In genomic region chr19:55623130-55623868, GRCh38 we compare ENCODE assay signal across 10 cellular contexts. TPM values are rescaled to one million over a fixed set of nuclear protein-coding genes. Genes with fewer than 3 reads are reported as not detected.
DNase-seq lines count a peak whose midpoint lies in the region; ATAC-seq and TF ChIP-seq lines count a peak whose summit lies in the region.
"Had no signal": no experiment of that assay in that cellular context is flagged by ENCODE, and none has a peak within 500 bp of the region (broad histone marks: within the 10 kb centered on the region; RNA-seq: fewer than 3 reads in every experiment).

No MANE protein-coding gene starts in this region.

- intact Hi-C loops in stomach (cut with DNase I; ENCODE audit: low total_unique reads): no loop called here

- H3K27ac Mint-ChIP-seq in activated T-cell treated with anti-CD3 and anti-CD28 coated beads, Interleukin-2, amount 50 U/mL, for 24 hours: peak overlapping the region; percentile 98
- H3K27ac Mint-ChIP-seq in WTC11: peak overlapping the region; percentile 11; the same call in 1 of the 2 replicates

- H3K9ac ChIP-seq in iPS-18a (ENCODE audit: low read length): no peak overlapping the region

- ATAC-seq in WTC11: no peak

- H3K36me3 ChIP-seq in iPS-18a (ENCODE audit: control insufficient read depth, low read depth, low read length): no peaks in the 10 kb centered on the region
- H3K36me3 ChIP-seq in stomach: peaks cover 6 to 26% (median 21%) of the 10 kb centered on the region in 4 donors

- H3K9me3 Mint-ChIP-seq in activated T-cell treated with anti-CD3 and anti-CD28 coated beads, Interleukin-2, amount 50 U/mL, for 24 hours: no peaks in the 10 kb centered on the region
- 0 out of 2 replicates have a peak, but pooled peaks cover 3% of the 10 kb centered on the region for H3K9me3 Mint-ChIP-seq in WTC11

- in situ Hi-C loops in GM13976 (cut with MboI; ENCODE audit: low sequenced_read_pairs, unreplicated experiment): no loop called here

- H3K27me3 ChIP-seq in iPS-18a (ENCODE audit: control insufficient read depth, insufficient read depth, low read length) (no peaks in the 10 kb centered on the region), stomach (no peaks in the 10 kb centered on the region)
- H3K27me3 ChIP-seq: foreskin keratinocyte, pancreas had no signal

- no peak for TF ChIP-seq POLR2A in stomach (IDR thresholded peaks at IDR 0.05)

- peaks cover 55% of the 10 kb centered on the region for H3K4me1 Mint-ChIP-seq in activated T-cell treated with anti-CD3 and anti-CD28 coated beads, Interleukin-2, amount 50 U/mL, for 24 hours (ENCODE audit: low read depth)
- H3K4me1 Mint-ChIP-seq in WTC11: peaks cover 15% of the 10 kb centered on the region

- H3K36me3 Mint-ChIP-seq in activated T-cell treated with anti-CD3 and anti-CD28 coated beads, Interleukin-2, amount 50 U/mL, for 24 hours (ENCODE audit: low read depth): peaks cover 18% of the 10 kb centered on the region
- peaks cover 11% of the 10 kb centered on the region for H3K36me3 Mint-ChIP-seq in WTC11

- CTCF ChIA-PET in WTC11 (lab: Charles Lee): interaction anchor here (0.8 to 2.7 kb wide), 6 partner anchors 9 to 80 kb away, joined by 3 to 34 read pairs (median 8); partner anchors contain the start of genes FIZ1 and ZNF865

- H3K4me3 ChIP-seq in iPS-18a (ENCODE audit: low read length) (peak overlapping the region; percentile 50), stomach (peak overlapping the region in 1 of 4 donors; percentile 48)

- H3K27ac ChIP-seq in iPS-18a (ENCODE audit: low read length): no peak overlapping the region
- H3K27ac ChIP-seq in stomach: peak overlapping the region in 3 of 5 donors; percentile 96 to 97 (median 97)
- H3K27ac ChIP-seq: foreskin keratinocyte had no signal

- no peak for DNase-seq in activated T-cell treated with anti-CD3 and anti-CD28 coated beads, Interleukin-2, amount 50 U/mL, for 24 hours
- no peak for DNase-seq in activated T-cell treated with anti-CD3 and anti-CD28 coated beads, Interleukin-2, amount 50 U/mL, for 48 hours
- no peak for DNase-seq in WTC11 (ENCODE audit: low spot score)
- DNase-seq in stomach: no peak
- DNase-seq in stimulated activated naive CD4-positive, alpha-beta T cell treated with Interleukin-2 at 50 U/mL for 16 hours (lab: John Stamatoyannopoulos, UW): no peak
- DNase-seq in KG1 (lab: John Stamatoyannopoulos, UW): no peak
- DNase-seq in GM13976 (ENCODE audit: low spot score): no peak
- DNase-seq: foreskin keratinocyte had no signal

- H3K27me3 Mint-ChIP-seq in activated T-cell treated with anti-CD3 and anti-CD28 coated beads, Interleukin-2, amount 50 U/mL, for 24 hours: peaks cover 5% of the 10 kb centered on the region
- peaks cover 15% of the 10 kb centered on the region for H3K27me3 Mint-ChIP-seq in WTC11 (ENCODE audit: low read depth)

- peak overlapping the region; percentile 84 for H3K4me3 Mint-ChIP-seq in activated T-cell treated with anti-CD3 and anti-CD28 coated beads, Interleukin-2, amount 50 U/mL, for 24 hours
- H3K4me3 Mint-ChIP-seq in WTC11: peak overlapping the region; percentile 76

- no peak for TF ChIP-seq CTCF in WTC11 (IDR thresholded peaks at IDR 0.05)
- TF ChIP-seq CTCF in stomach (IDR thresholded peaks at IDR 0.05): no peak
- no peak for TF ChIP-seq CTCF in GM13976 (IDR thresholded peaks at IDR 0.05; ENCODE audit: borderline replicate concordance, control extremely low read depth, extremely low read depth, insufficient read depth, missing control alignments)

- H3K4me1 ChIP-seq in iPS-18a (ENCODE audit: control insufficient read depth, low read depth, low read length): no peaks in the 10 kb centered on the region
- peaks cover 11 to 51% (median 23%) of the 10 kb centered on the region in 4 donors for H3K4me1 ChIP-seq in stomach
- H3K4me1 ChIP-seq: foreskin keratinocyte had no signal

- 72 to 79% (median 75%) methylated on average over 12 of the region's 12 CpGs for WGBS in stomach, 5 donors

- POLR2A ChIA-PET in WTC11 (lab: Charles Lee): interaction anchor here (1.5 to 2.6 kb wide), 2 partner anchors 17 to 19 kb away, joined by 6 to 10 read pairs; no protein-coding TSS in a partner anchor

- H3K9me3 ChIP-seq in iPS-18a (ENCODE audit: control insufficient read depth, low read depth, low read length) (no peaks in the 10 kb centered on the region), stomach (no peaks in the 10 kb centered on the region)
- H3K9me3 ChIP-seq: pancreas had no signal

- no peak for TF ChIP-seq EP300 in stomach (IDR thresholded peaks at IDR 0.05)

TF ChIP-seq in WTC11, 78 proteins besides CTCF, POLR2A, EP300 and RAD21:
- TF ChIP-seq GABPB1 (CRISPR knock-in tag; IDR thresholded peaks at IDR 0.05) (no peak), SP1 (CRISPR knock-in tag; conservative IDR thresholded peaks at IDR 0.05) (no peak), PRRX2 (CRISPR knock-in tag; IDR thresholded peaks at IDR 0.05) (no peak)
TF ChIP-seq in WTC11: peak in this region for 0.

RNA-seq across cellular contexts. Expression of gene ZNF784, which starts 1.1 kb away (rescaled TPM):
- total RNA-seq in WTC11 (2021): 9.9 to 12.1 TPM (median 11.4 TPM) in 3 replicates
- 10 to 100 TPM in 1 of 5 donors, 1 to 10 TPM in 3, not detected in 1; 1.8 to 15.1 (median 4.6) TPM for total RNA-seq in stomach
- polyA plus RNA-seq in stomach: 1 to 10 TPM; 4.2 to 6.0 (median 5.9) TPM

RNA-seq across cellular contexts. Expression of gene ZNF580, which starts 17.5 kb away (rescaled TPM):
- total RNA-seq in WTC11 (2021) (31.3 to 33.5 TPM (median 32.0 TPM) in 3 replicates), stomach (10 to 100 TPM in 4 of 5 donors, not detected in 1; 10.6 to 55.0 (median 16.6) TPM)
- 10 to 100 TPM; 18.6 to 26.9 (median 21.5) TPM for polyA plus RNA-seq in stomach

RNA-seq across cellular contexts. Expression of gene ZNF865, which starts 17.9 kb away (rescaled TPM):
- total RNA-seq in WTC11 (2021): 18.5 to 21.7 TPM (median 19.0 TPM) in 3 replicates
- 10 to 100 TPM in 3 of 5 donors, 1 to 10 TPM in 2; 1.3 to 60.5 (median 11.6) TPM for total RNA-seq in stomach
- polyA plus RNA-seq in stomach: 1 to 10 TPM; 5.3 to 6.3 (median 6.1) TPM

RNA-seq across cellular contexts. Expression of gene ZNF581, which starts 20.1 kb away (rescaled TPM):
- total RNA-seq in WTC11 (2021): 94.6 to 100 TPM (median 99.5 TPM) in 3 replicates
- 10 to 100 TPM in 1 of 5 donors, 1 to 10 TPM in 4; 2.2 to 14.5 (median 5.3) TPM for total RNA-seq in stomach
- polyA plus RNA-seq in stomach: 10 to 100 TPM; 14.9 to 27.8 (median 21.2) TPM

RNA-seq across cellular contexts. Expression of gene ZNF524, which starts 23.2 kb away (rescaled TPM):
- total RNA-seq in WTC11 (2021) (5.5 to 6.3 TPM (median 5.5 TPM) in 3 replicates), stomach (10 to 100 TPM in 3 of 5 donors, 1 to 10 TPM in 2; 2.9 to 54.3 (median 17.4) TPM)
- polyA plus RNA-seq in stomach: 10 to 100 TPM; 61.3 to 70.7 (median 68.9) TPM
